27 cellular contexts compared by ENCODE assay signal in genomic region chr12:13805038-13805437, GRCh38.
"Had no signal": no experiment of that assay in that cellular context is flagged by ENCODE, and none has a peak within 500 bp of the region (broad histone marks: within the 10 kb centered on the region; RNA-seq: fewer than 3 reads in every experiment).

No MANE protein-coding gene starts in this region.

- ATAC-seq: activated CD8-positive, alpha-beta T cell treated with anti-CD3 and anti-CD28 coated beads, Interleukin-2, amount 10 ng/mL, durations not matched to agents 7 days and 5 days; Panc1; SK-N-SH treated with all-trans-retinoic acid at 6 μM for 48 hours; WTC11 had no signal

- H3K4me1 Mint-ChIP-seq: activated naive CD8-positive, alpha-beta T cell treated with anti-CD3 and anti-CD28 coated beads, Interleukin-2, amount 10 ng/mL, durations not matched to agents 7 days and 5 days had no signal

- H3K4me3 ChIP-seq: adrenal gland, SJSA1 had no signal

- DNase-seq: activated CD4-positive, alpha-beta T cell treated with anti-CD3 and anti-CD28 coated beads for 48 hours; activated CD4-positive, alpha-beta T cell treated with anti-CD3 and anti-CD28 coated beads, Interleukin-2, amount 50 U/mL, for 4 hours; activated CD4-positive, CD25-positive, alpha-beta regulatory T cell treated with anti-CD3 and anti-CD28 coated beads, Interleukin-2, amount 50 U/mL, for 72 hours; activated CD8-positive, alpha-beta memory T cell treated with anti-CD3 and anti-CD28 coated beads, Interleukin-2, amount 50 U/mL, for 48 hours; activated CD8-positive, alpha-beta T cell treated with anti-CD3 and anti-CD28 coated beads, Interleukin-2, amount 10 ng/mL, durations not matched to agents 7 days and 5 days; activated naive CD4-positive, alpha-beta T cell treated with anti-CD3 and anti-CD28 coated beads, Interleukin-2, amount 50 U/mL, for 16 hours; activated naive CD8-positive, alpha-beta T cell treated with anti-CD3 and anti-CD28 coated beads, Interleukin-2, amount 10 ng/mL, durations not matched to agents 7 days and 5 days; activated T-cell treated with anti-CD3 and anti-CD28 coated beads, Interleukin-2, amount 50 U/mL, for 1 hour; adrenal gland; anterior cingulate cortex; cerebellar nuclear complex; Karpas-422; MM.1S; NCI-H1105; NCI-H1436 treated with DMSO at 0.1 percent for 48 hours; NCI-H187 treated with DMSO at 0.1 percent for 48 hours; NCI-H2081 treated with DMSO at 0.1 percent for 48 hours; NCI-H446 treated with DMSO at 0.1 percent for 48 hours; NCI-H524 treated with DMSO at 0.1 percent for 48 hours; NCI-H748 treated with DMSO at 0.1 percent for 48 hours; OCI-M1; SHP77 had no signal

- H3K36me3 Mint-ChIP-seq: activated naive CD8-positive, alpha-beta T cell treated with anti-CD3 and anti-CD28 coated beads, Interleukin-2, amount 10 ng/mL, durations not matched to agents 7 days and 5 days; WTC11 had no signal

- H3K4me3 Mint-ChIP-seq: activated CD8-positive, alpha-beta T cell treated with anti-CD3 and anti-CD28 coated beads, Interleukin-2, amount 10 ng/mL, durations not matched to agents 7 days and 5 days; activated naive CD8-positive, alpha-beta T cell treated with anti-CD3 and anti-CD28 coated beads, Interleukin-2, amount 10 ng/mL, durations not matched to agents 7 days and 5 days; T-helper 1 cell treated with Interleukin-12 subunit alpha and Interleukin-12 subunit beta and Interleukin-4 antibody, amounts not matched to agents 30 μg/mL and 1 μg/mL, for 36 hours; WTC11 had no signal

- H3K27ac Mint-ChIP-seq: activated CD8-positive, alpha-beta T cell treated with anti-CD3 and anti-CD28 coated beads, Interleukin-2, amount 10 ng/mL, durations not matched to agents 7 days and 5 days; activated naive CD8-positive, alpha-beta T cell treated with anti-CD3 and anti-CD28 coated beads, Interleukin-2, amount 10 ng/mL, durations not matched to agents 7 days and 5 days; T-helper 1 cell treated with Interleukin-12 subunit alpha and Interleukin-12 subunit beta and Interleukin-4 antibody, amounts not matched to agents 30 μg/mL and 1 μg/mL, for 36 hours; WTC11 had no signal

- H3K9me3 Mint-ChIP-seq: activated naive CD8-positive, alpha-beta T cell treated with anti-CD3 and anti-CD28 coated beads, Interleukin-2, amount 10 ng/mL, durations not matched to agents 7 days and 5 days; T-helper 1 cell treated with Interleukin-12 subunit alpha and Interleukin-12 subunit beta and Interleukin-4 antibody, amounts not matched to agents 30 μg/mL and 1 μg/mL, for 36 hours; WTC11 had no signal

- H3K27me3 ChIP-seq: adrenal gland, SJSA1 had no signal

- H3K27me3 Mint-ChIP-seq: activated naive CD8-positive, alpha-beta T cell treated with anti-CD3 and anti-CD28 coated beads, Interleukin-2, amount 10 ng/mL, durations not matched to agents 7 days and 5 days had no signal

- H3K36me3 ChIP-seq: adrenal gland, SJSA1 had no signal
